10 cellular contexts compared by ENCODE assay signal in genomic region chr19:2394054-2394668, GRCh38. TPM values are rescaled to one million over a fixed set of nuclear protein-coding genes. Genes with fewer than 3 reads are reported as not detected.
DNase-seq lines count a peak whose midpoint lies in the region; ATAC-seq and TF ChIP-seq lines count a peak whose summit lies in the region.
"Had no signal": no experiment of that assay in that cellular context is flagged by ENCODE, and none has a peak within 500 bp of the region (broad histone marks: within the 10 kb centered on the region; RNA-seq: fewer than 3 reads in every experiment).

No MANE protein-coding gene starts in this region.

- H3K27me3 Mint-ChIP-seq in IgD-negative memory B cell = no peaks in the 10 kb centered on the region
- peaks cover 9% of the 10 kb centered on the region for H3K27me3 Mint-ChIP-seq in activated CD4-positive, alpha-beta memory T cell treated with anti-CD3 and anti-CD28 coated beads, Interleukin-2, amount 10 ng/mL, durations not matched to agents 7 days and 5 days
- peaks cover 0 to 13% (median 0%) of the 10 kb centered on the region in 5 donors for H3K27me3 Mint-ChIP-seq in naive thymus-derived CD4-positive, alpha-beta T cell

- TF ChIP-seq CTCF in gastrocnemius medialis (IDR thresholded peaks at IDR 0.05 in 4 of 5, conservative IDR thresholded peaks at IDR 0.05 in 1 of 5) = no peak

- H3K27ac ChIP-seq in naive thymus-derived CD4-positive, alpha-beta T cell (ENCODE audit: low read depth, low read length) = no peak overlapping the region
- H3K27ac ChIP-seq in gastrocnemius medialis = no peak overlapping the region
- H3K27ac ChIP-seq: parathyroid adenoma had no signal

- peaks cover 12 to 24% (median 14%) of the 10 kb centered on the region in 3 donors for H3K4me1 Mint-ChIP-seq in IgD-negative memory B cell
- peaks cover 25% of the 10 kb centered on the region for H3K4me1 Mint-ChIP-seq in activated CD4-positive, alpha-beta memory T cell treated with anti-CD3 and anti-CD28 coated beads, Interleukin-2, amount 10 ng/mL, durations not matched to agents 7 days and 5 days
- peaks cover 3 to 16% (median 4%) of the 10 kb centered on the region in 7 donors for H3K4me1 Mint-ChIP-seq in naive thymus-derived CD4-positive, alpha-beta T cell

- in situ Hi-C loops in gastrocnemius medialis (cut with MboI; ENCODE audit: low sequenced_read_pairs in 4 of 4) = loop anchor here (10.0 to 25.0 kb wide), 2 partner anchors 107 to 239 kb away; partner anchors contain the start of genes PEAK3 (in 4 of the 4) and AP3D1 (in 1 of the 4)

- H3K9me3 ChIP-seq in naive thymus-derived CD4-positive, alpha-beta T cell (ENCODE audit: control insufficient read depth in 2 of 3, low read length in 3 of 3) = no peaks in the 10 kb centered on the region
- no peaks in the 10 kb centered on the region for H3K9me3 ChIP-seq in gastrocnemius medialis

- peak; percentile 67 for ATAC-seq in naive thymus-derived CD4-positive, alpha-beta T cell
- ATAC-seq in HG03342 (IDR thresholded peaks at IDR 0.05; ENCODE audit: unreplicated experiment) (no peak), gastrocnemius medialis (no peak)

- DNase-seq in GF-D8 (lab: John Stamatoyannopoulos, UW) = peak; percentile 75
- DNase-seq in activated CD4-positive, alpha-beta memory T cell treated with anti-CD3 and anti-CD28 coated beads, Interleukin-2, amount 10 ng/mL, durations not matched to agents 7 days and 5 days = peak; percentile 45
- peak in 2 of 9 donors; percentile 29 to 31 for DNase-seq in naive thymus-derived CD4-positive, alpha-beta T cell
- no peak for DNase-seq in NCI-H1092 treated with DMSO at 0.1 percent for 48 hours (lab: John Stamatoyannopoulos, UW)
- no peak for DNase-seq in NCI-H146 (lab: John Stamatoyannopoulos, UW)
- DNase-seq in gastrocnemius medialis = no peak
- DNase-seq: SHP77 treated with DMSO at 0.1 percent for 48 hours had no signal

- peak overlapping the region; percentile 81 to 92 (median 82) for H3K27ac Mint-ChIP-seq in IgD-negative memory B cell
- H3K27ac Mint-ChIP-seq in activated CD4-positive, alpha-beta memory T cell treated with anti-CD3 and anti-CD28 coated beads, Interleukin-2, amount 10 ng/mL, durations not matched to agents 7 days and 5 days = peak overlapping the region; percentile 68
- peak overlapping the region in 4 of 9 donors; percentile 36 to 79 (median 66) for H3K27ac Mint-ChIP-seq in naive thymus-derived CD4-positive, alpha-beta T cell

- POLR2A ChIA-PET in activated CD4-positive, alpha-beta memory T cell treated with anti-CD3 and anti-CD28 coated beads, Interleukin-2, amount 10 ng/mL, durations not matched to agents 7 days and 5 days (lab: Charles Lee) = interaction anchor here (0.5 to 2.0 kb wide), 9 partner anchors 60 to 224 kb away, joined by 3 to 11 read pairs (median 4); partner anchors contain the start of genes GADD45B, LSM7 and SPPL2B
- POLR2A ChIA-PET in naive thymus-derived CD4-positive, alpha-beta T cell (lab: Charles Lee) = interaction anchor here (0.6 to 3.5 kb wide), 9 partner anchors 21 to 227 kb away, joined by 3 to 12 read pairs (median 4); partner anchors contain the start of genes LMNB2, LSM7 and SPPL2B

- no peak for TF ChIP-seq POLR2A in gastrocnemius medialis (IDR thresholded peaks at IDR 0.05)

- CTCF ChIA-PET in activated CD4-positive, alpha-beta memory T cell treated with anti-CD3 and anti-CD28 coated beads, Interleukin-2, amount 10 ng/mL, durations not matched to agents 7 days and 5 days (lab: Charles Lee) = interaction anchor here (0.6 to 1.9 kb wide), 7 partner anchors 13 to 254 kb away, joined by 3 to 6 read pairs (median 4); no protein-coding TSS in a partner anchor
- CTCF ChIA-PET in naive thymus-derived CD4-positive, alpha-beta T cell (lab: Charles Lee) = interaction anchor here (0.5 to 2.4 kb wide), 5 partner anchors 63 to 217 kb away, joined by 3 to 27 read pairs (median 3); no protein-coding TSS in a partner anchor

- no peaks in the 10 kb centered on the region for H3K4me1 ChIP-seq in naive thymus-derived CD4-positive, alpha-beta T cell (ENCODE audit: control insufficient read depth in 2 of 2, insufficient read depth in 2 of 2, low read length in 2 of 2)
- no peaks in the 10 kb centered on the region for H3K4me1 ChIP-seq in gastrocnemius medialis
- H3K4me1 ChIP-seq: parathyroid adenoma had no signal

- H3K9me3 Mint-ChIP-seq in IgD-negative memory B cell = no peaks in the 10 kb centered on the region
- H3K9me3 Mint-ChIP-seq in activated CD4-positive, alpha-beta memory T cell treated with anti-CD3 and anti-CD28 coated beads, Interleukin-2, amount 10 ng/mL, durations not matched to agents 7 days and 5 days = no peaks in the 10 kb centered on the region
- no peaks in the 10 kb centered on the region for H3K9me3 Mint-ChIP-seq in naive thymus-derived CD4-positive, alpha-beta T cell

- intact Hi-C loops in naive thymus-derived CD4-positive, alpha-beta T cell (cut with micrococcal nuclease) = loop anchor here in 1 of 2 donors (5.0 kb wide), 3 partner anchors 33 to 218 kb away; partner anchors contain the start of gene TIMM13
- intact Hi-C loops in gastrocnemius medialis (cut with DNase I; ENCODE audit: low total_unique reads) = loop anchor here (5.0 kb wide), 2 partner anchors 122 to 237 kb away; no protein-coding TSS in a partner anchor

- no peaks in the 10 kb centered on the region for H3K36me3 Mint-ChIP-seq in IgD-negative memory B cell
- no peaks in the 10 kb centered on the region for H3K36me3 Mint-ChIP-seq in activated CD4-positive, alpha-beta memory T cell treated with anti-CD3 and anti-CD28 coated beads, Interleukin-2, amount 10 ng/mL, durations not matched to agents 7 days and 5 days (ENCODE audit: low read depth)
- no peaks in the 10 kb centered on the region for H3K36me3 Mint-ChIP-seq in naive thymus-derived CD4-positive, alpha-beta T cell

- H3K36me3 ChIP-seq in naive thymus-derived CD4-positive, alpha-beta T cell (ENCODE audit: control insufficient read depth in 2 of 3, insufficient read depth in 3 of 3, low read length in 3 of 3) = no peaks in the 10 kb centered on the region
- no peaks in the 10 kb centered on the region for H3K36me3 ChIP-seq in gastrocnemius medialis

- H3K4me3 Mint-ChIP-seq in IgD-negative memory B cell = peak overlapping the region; percentile 82 to 98 (median 91)
- H3K4me3 Mint-ChIP-seq in activated CD4-positive, alpha-beta memory T cell treated with anti-CD3 and anti-CD28 coated beads, Interleukin-2, amount 10 ng/mL, durations not matched to agents 7 days and 5 days = peak overlapping the region; percentile 56
- peak overlapping the region in 8 of 10 donors; percentile 28 to 84 (median 68) for H3K4me3 Mint-ChIP-seq in naive thymus-derived CD4-positive, alpha-beta T cell

- H3K4me3 ChIP-seq in naive thymus-derived CD4-positive, alpha-beta T cell (ENCODE audit: low read length) = no peak overlapping the region
- H3K4me3 ChIP-seq in gastrocnemius medialis = no peak overlapping the region

- no peaks in the 10 kb centered on the region for H3K27me3 ChIP-seq in naive thymus-derived CD4-positive, alpha-beta T cell (ENCODE audit: control insufficient read depth in 2 of 2, insufficient read depth in 2 of 2, low read length in 2 of 2)
- H3K27me3 ChIP-seq in gastrocnemius medialis = peaks cover 0 to 3% (median 0%) of the 10 kb centered on the region in 3 donors

RNA-seq across cellular contexts. Expression of gene TIMM13, which starts 33.2 kb away (rescaled TPM):
- 69.1 TPM for polyA plus RNA-seq in IgD-negative memory B cell
- 10 to 100 TPM; 44.5 to 47.4 TPM for total RNA-seq in activated CD4-positive, alpha-beta memory T cell treated with anti-CD3 and anti-CD28 coated beads, Interleukin-2, amount 10 ng/mL, durations not matched to agents 7 days and 5 days
- 10 to 100 TPM; 31.3 to 70.8 (median 35.4) TPM for total RNA-seq in naive thymus-derived CD4-positive, alpha-beta T cell
- polyA plus RNA-seq in naive thymus-derived CD4-positive, alpha-beta T cell = 10 to 100 TPM; 63.6 to 75.3 TPM
- 10 to 100 TPM; 23.7 to 60.3 (median 46.8) TPM for total RNA-seq in gastrocnemius medialis

RNA-seq across cellular contexts. Expression of gene TMPRSS9, which starts 34.1 kb away (rescaled TPM):
- not detected for polyA plus RNA-seq in IgD-negative memory B cell
- total RNA-seq in activated CD4-positive, alpha-beta memory T cell treated with anti-CD3 and anti-CD28 coated beads, Interleukin-2, amount 10 ng/mL, durations not matched to agents 7 days and 5 days = not detected
- total RNA-seq in naive thymus-derived CD4-positive, alpha-beta T cell = not detected
- polyA plus RNA-seq in naive thymus-derived CD4-positive, alpha-beta T cell = not detected
- not detected for total RNA-seq in gastrocnemius medialis

Comparison
In these comparisons a context has a peak if more than half of its experiments do, and no peak if none do; other contexts are left out.
1. DNase-seq: peak in GF-D8 (single experiment) and activated CD4-positive, alpha-beta memory T cell treated with anti-CD3 and anti-CD28 coated beads, Interleukin-2, amount 10 ng/mL, durations not matched to agents 7 days and 5 days (single experiment); none in NCI-H1092 treated with DMSO at 0.1 percent for 48 hours (single experiment), NCI-H146 (single experiment) and gastrocnemius medialis (0 of 2).
2. Peak in every context shown above with its lines, with median percentiles within 50 percentile points of each other: H3K4me3 Mint-ChIP-seq.